Comparison of ENCODE assay signal across 1 cellular context in the genomic region with DNA sequence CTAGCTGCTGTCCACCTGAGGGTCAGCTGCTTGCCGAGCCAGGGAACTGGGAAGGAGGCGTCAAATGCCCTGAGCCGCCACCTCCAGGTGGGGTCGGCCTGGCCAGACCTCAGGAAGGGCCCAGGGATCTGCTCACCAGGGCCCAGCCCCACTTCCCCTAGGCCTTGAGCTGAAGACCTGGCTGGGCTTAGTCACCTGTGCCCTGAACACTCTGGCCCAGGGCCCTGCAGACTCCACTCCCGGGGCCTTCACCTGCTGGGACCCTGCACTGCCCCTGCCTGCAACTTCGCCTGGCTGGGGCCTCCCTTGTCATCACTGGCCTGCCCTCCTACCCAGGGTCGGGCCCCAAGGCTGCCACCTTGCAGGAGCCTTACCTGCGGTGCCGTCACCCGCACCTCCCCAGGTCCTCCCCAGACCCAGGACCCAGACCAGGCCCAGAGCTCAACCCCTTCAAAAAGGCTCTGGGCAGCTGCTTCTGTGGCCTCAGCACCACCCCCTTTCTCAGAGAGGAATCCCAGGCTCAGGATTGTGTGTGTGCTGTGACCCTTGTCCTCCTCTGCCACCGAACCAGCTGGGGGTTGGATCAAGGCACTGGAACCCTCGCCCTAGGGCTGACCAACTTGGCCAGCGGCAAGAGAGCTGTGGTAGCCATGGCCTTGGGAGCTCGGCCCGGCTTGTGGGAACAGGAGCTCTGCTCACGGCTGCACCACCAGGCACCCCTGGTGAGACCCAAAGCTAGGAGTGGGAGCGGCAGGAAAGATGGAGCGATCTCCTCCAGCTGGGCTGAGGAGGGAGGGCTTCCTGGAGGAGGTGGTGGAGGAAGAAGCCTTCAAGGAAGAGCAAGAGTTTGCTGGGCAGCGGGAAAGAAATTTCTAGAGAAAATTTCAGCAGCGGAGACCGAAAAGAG.
TF ChIP-seq lines count a peak whose summit lies in the region.

No MANE protein-coding gene starts in this region.

TF ChIP-seq in GM12878, 131 proteins besides CTCF, POLR2A, EP300 and RAD21:
- no peak for TF ChIP-seq ATF7 (IDR thresholded peaks at IDR 0.05; ENCODE audit: low read depth)
- TF ChIP-seq, protein P1, sequence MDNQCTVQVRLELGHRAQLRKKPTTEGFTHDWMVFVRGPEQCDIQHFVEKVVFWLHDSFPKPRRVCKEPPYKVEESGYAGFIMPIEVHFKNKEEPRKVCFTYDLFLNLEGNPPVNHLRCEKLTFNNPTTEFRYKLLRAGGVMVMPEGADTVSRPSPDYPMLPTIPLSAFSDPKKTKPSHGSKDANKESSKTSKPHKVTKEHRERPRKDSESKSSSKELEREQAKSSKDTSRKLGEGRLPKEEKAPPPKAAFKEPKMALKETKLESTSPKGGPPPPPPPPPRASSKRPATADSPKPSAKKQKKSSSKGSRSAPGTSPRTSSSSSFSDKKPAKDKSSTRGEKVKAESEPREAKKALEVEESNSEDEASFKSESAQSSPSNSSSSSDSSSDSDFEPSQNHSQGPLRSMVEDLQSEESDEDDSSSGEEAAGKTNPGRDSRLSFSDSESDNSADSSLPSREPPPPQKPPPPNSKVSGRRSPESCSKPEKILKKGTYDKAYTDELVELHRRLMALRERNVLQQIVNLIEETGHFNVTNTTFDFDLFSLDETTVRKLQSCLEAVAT (IDR thresholded peaks at IDR 0.05): peak; percentile 92
